24 cellular contexts compared by ENCODE assay signal in the genomic region with DNA sequence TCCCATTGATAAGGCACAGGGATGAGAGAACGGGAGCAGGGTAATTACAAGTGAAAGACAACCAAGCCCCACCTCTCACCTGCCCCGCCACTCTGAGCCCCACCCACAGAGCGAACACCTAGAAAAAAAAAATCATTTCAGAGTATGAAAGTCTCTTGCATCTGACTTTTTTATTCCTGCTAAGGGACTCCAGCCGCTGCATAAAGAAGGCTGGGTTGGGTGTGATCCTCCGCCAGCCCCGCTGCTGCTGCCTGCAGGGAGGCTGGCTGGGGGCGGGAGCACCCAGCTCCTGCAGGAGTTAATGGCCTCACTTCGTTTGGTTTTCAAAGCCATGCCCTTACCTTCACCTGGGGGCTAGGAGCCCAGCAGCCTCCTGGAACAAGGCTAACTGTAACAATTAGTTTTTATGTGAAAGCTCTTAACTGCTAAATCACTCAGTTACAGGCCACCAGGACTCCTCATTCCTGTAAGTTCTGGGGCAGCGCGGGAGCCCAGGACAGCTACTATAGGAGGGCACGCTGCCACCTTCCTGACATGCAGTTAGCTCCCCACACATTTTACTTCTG.
DNase-seq lines count a peak whose midpoint lies in the region; ATAC-seq and TF ChIP-seq lines count a peak whose summit lies in the region.
"Had no signal": no experiment of that assay in that cellular context is flagged by ENCODE, and none has a peak within 500 bp of the region (broad histone marks: within the 10 kb centered on the region; RNA-seq: fewer than 3 reads in every experiment).

No MANE protein-coding gene starts in this region.

- peak overlapping the region; percentile 15 for H3K9ac ChIP-seq in mesendoderm (ENCODE audit: low read length)

- H3K23ac ChIP-seq in mesendoderm (ENCODE audit: low read length), result no peak overlapping the region

- no peak for DNase-seq in activated naive CD8-positive, alpha-beta T cell treated with anti-CD3 and anti-CD28 coated beads, Interleukin-2, amount 50 U/mL, for 24 hours
- DNase-seq in hepatocyte (ENCODE audit: low spot score) (no peak), mesendoderm (no peak), Calu3 (no peak), AG20443 (ENCODE audit: low spot score) (no peak)
- DNase-seq: activated CD4-positive, alpha-beta T cell treated with anti-CD3 and anti-CD28 coated beads for 4 hours; activated effector memory CD4-positive, alpha-beta T cell treated with Interleukin-2 at 50 U/mL for 16 hours; activated naive CD8-positive, alpha-beta T cell treated with anti-CD3 and anti-CD28 coated beads, Interleukin-2, amount 10 ng/mL, durations not matched to agents 7 days and 5 days; CD4-positive, alpha-beta memory T cell; central memory CD4-positive, alpha-beta T cell; dermis blood vessel endothelial cell; gastrocnemius medialis; NCI-H1436 treated with DMSO at 0.1 percent for 48 hours; NCI-H2107; NCI-H510A treated with DMSO at 0.1 percent for 48 hours; stimulated activated CD4-positive, alpha-beta T cell treated with anti-CD3 and anti-CD28 coated beads, Interleukin-15, amount 100 ng/mL, for 24 hours had no signal

- no peaks in the 10 kb centered on the region for H3K9me2 ChIP-seq in hepatocyte (replicated peaks; ENCODE audit: insufficient read depth)

- H4K5ac ChIP-seq in mesendoderm (ENCODE audit: low read length), result no peak overlapping the region

- ATAC-seq in activated naive CD8-positive, alpha-beta T cell treated with anti-CD3 and anti-CD28 coated beads, Interleukin-2, amount 50 U/mL, for 24 hours, result no peak
- no peak for ATAC-seq in HG03520 (IDR thresholded peaks at IDR 0.05; ENCODE audit: unreplicated experiment)
- ATAC-seq in GM21526 (IDR thresholded peaks at IDR 0.05; ENCODE audit: low FRiP score, unreplicated experiment), result no peak
- ATAC-seq: SK-N-SH treated with all-trans-retinoic acid at 6 μM for 48 hours had no signal

- H3K4ac ChIP-seq in mesendoderm (ENCODE audit: low read depth, low read length), result no peak overlapping the region

- no peaks in the 10 kb centered on the region for H3K79me1 ChIP-seq in mesendoderm (ENCODE audit: low read length)

- H3K27ac Mint-ChIP-seq in activated naive CD8-positive, alpha-beta T cell, result no peak overlapping the region
- no peak overlapping the region for H3K27ac Mint-ChIP-seq in activated naive CD8-positive, alpha-beta T cell treated with anti-CD3 and anti-CD28 coated beads, Interleukin-2, amount 50 U/mL, for 24 hours
- no peak overlapping the region for H3K27ac Mint-ChIP-seq in Calu3 (ENCODE audit: unreplicated experiment)
- H3K27ac Mint-ChIP-seq: activated naive CD8-positive, alpha-beta T cell treated with anti-CD3 and anti-CD28 coated beads, Interleukin-2, amount 10 ng/mL, durations not matched to agents 7 days and 5 days; CD4-positive, alpha-beta memory T cell; stimulated activated naive CD8-positive, alpha-beta T cell treated with anti-CD3 and anti-CD28 coated beads, Interleukin-15, Interleukin-2, amounts not matched to agents 100 ng/mL and 50 ng/mL, for 24 hours; T-helper 2 cell treated with Interferon-gamma antibody and Interleukin-4, amounts not matched to agents 5 μg/mL and 100 μg/mL, for 36 hours had no signal

- no peaks in the 10 kb centered on the region for H3K27me3 Mint-ChIP-seq in activated naive CD8-positive, alpha-beta T cell
- H3K27me3 Mint-ChIP-seq in activated naive CD8-positive, alpha-beta T cell treated with anti-CD3 and anti-CD28 coated beads, Interleukin-2, amount 50 U/mL, for 24 hours, result peaks cover 3% of the 10 kb centered on the region
- H3K27me3 Mint-ChIP-seq in Calu3 (ENCODE audit: unreplicated experiment), result no peaks in the 10 kb centered on the region
- H3K27me3 Mint-ChIP-seq: stimulated activated naive CD8-positive, alpha-beta T cell treated with anti-CD3 and anti-CD28 coated beads, Interleukin-15, Interleukin-2, amounts not matched to agents 100 ng/mL and 50 ng/mL, for 24 hours had no signal

- H3K4me2 ChIP-seq in hepatocyte (peak overlapping the region; percentile 44), mesendoderm (ENCODE audit: low read length) (peak overlapping the region; percentile 18)

- H2AFZ ChIP-seq in hepatocyte, result no peak overlapping the region

- H3K18ac ChIP-seq in mesendoderm (ENCODE audit: low read length), result no peak overlapping the region

- no TSS peak for BruUV-seq in Calu3 (replicated peaks; lab: Mats Ljungman, UMichigan)

- intact Hi-C loops in Calu3 (cut with micrococcal nuclease; ENCODE audit: unreplicated experiment), result no loop called here

- H3K79me2 ChIP-seq in hepatocyte, result no peaks in the 10 kb centered on the region
- no peaks in the 10 kb centered on the region for H3K79me2 ChIP-seq in mesendoderm (ENCODE audit: control insufficient read depth, insufficient read depth, low read length)

- H2AK5ac ChIP-seq in mesendoderm (ENCODE audit: low read length), result no peak overlapping the region

- no peak overlapping the region for H2BK5ac ChIP-seq in mesendoderm (ENCODE audit: low read length)

- H3K36me3 ChIP-seq in hepatocyte (replicated peaks; ENCODE audit: insufficient read depth, low read depth) (no peaks in the 10 kb centered on the region), mesendoderm (ENCODE audit: control insufficient read depth, insufficient read depth, low read length) (no peaks in the 10 kb centered on the region)
- H3K36me3 ChIP-seq: gastrocnemius medialis, vagina had no signal

- no peak overlapping the region for H3K56ac ChIP-seq in mesendoderm (ENCODE audit: low read length)

- no peaks in the 10 kb centered on the region for H3K36me3 Mint-ChIP-seq in activated naive CD8-positive, alpha-beta T cell
- no peaks in the 10 kb centered on the region for H3K36me3 Mint-ChIP-seq in activated naive CD8-positive, alpha-beta T cell treated with anti-CD3 and anti-CD28 coated beads, Interleukin-2, amount 50 U/mL, for 24 hours (ENCODE audit: low read depth)
- H3K36me3 Mint-ChIP-seq in Calu3 (ENCODE audit: insufficient read depth, unreplicated experiment), result no peaks in the 10 kb centered on the region
- H3K36me3 Mint-ChIP-seq: activated naive CD8-positive, alpha-beta T cell treated with anti-CD3 and anti-CD28 coated beads, Interleukin-2, amount 10 ng/mL, durations not matched to agents 7 days and 5 days; CD4-positive, alpha-beta memory T cell had no signal

- no peak overlapping the region for H2BK15ac ChIP-seq in mesendoderm (replicated peaks; ENCODE audit: low read depth)

- TF ChIP-seq CTCF in hepatocyte (IDR thresholded peaks at IDR 0.05; ENCODE audit: poor library complexity), result no peak
- TF ChIP-seq CTCF in Calu3 (IDR thresholded peaks at IDR 0.05; ENCODE audit: unreplicated experiment), result no peak

- H3K27ac ChIP-seq in hepatocyte (no peak overlapping the region), mesendoderm (ENCODE audit: low read depth, low read length) (no peak overlapping the region)
- H3K27ac ChIP-seq: gastrocnemius medialis, vagina had no signal

- peak overlapping the region; percentile 30 for H3K4me3 Mint-ChIP-seq in activated naive CD8-positive, alpha-beta T cell
- no peak overlapping the region for H3K4me3 Mint-ChIP-seq in activated naive CD8-positive, alpha-beta T cell treated with anti-CD3 and anti-CD28 coated beads, Interleukin-2, amount 50 U/mL, for 24 hours
- H3K4me3 Mint-ChIP-seq in Calu3 (ENCODE audit: low read depth, unreplicated experiment), result no peak overlapping the region
- H3K4me3 Mint-ChIP-seq: activated naive CD8-positive, alpha-beta T cell treated with anti-CD3 and anti-CD28 coated beads, Interleukin-2, amount 10 ng/mL, durations not matched to agents 7 days and 5 days; stimulated activated naive CD8-positive, alpha-beta T cell treated with anti-CD3 and anti-CD28 coated beads, Interleukin-15, Interleukin-2, amounts not matched to agents 100 ng/mL and 50 ng/mL, for 24 hours; T-helper 2 cell treated with Interferon-gamma antibody and Interleukin-4, amounts not matched to agents 5 μg/mL and 100 μg/mL, for 36 hours had no signal

- H2BK120ac ChIP-seq in mesendoderm (ENCODE audit: low read depth, low read length), result no peak overlapping the region

- H4K20me1 ChIP-seq in hepatocyte (ENCODE audit: insufficient read depth, poor library complexity, severe bottlenecking), result no peaks in the 10 kb centered on the region

- H3K4me3 ChIP-seq in hepatocyte (no peak overlapping the region), mesendoderm (ENCODE audit: low read length) (no peak overlapping the region)
- H3K4me3 ChIP-seq: gastrocnemius medialis, lung, vagina had no signal

- H3K9me3 Mint-ChIP-seq in activated naive CD8-positive, alpha-beta T cell (ENCODE audit: low read depth), result no peaks in the 10 kb centered on the region
- H3K9me3 Mint-ChIP-seq in activated naive CD8-positive, alpha-beta T cell treated with anti-CD3 and anti-CD28 coated beads, Interleukin-2, amount 50 U/mL, for 24 hours, result no peaks in the 10 kb centered on the region
- H3K9me3 Mint-ChIP-seq in Calu3 (ENCODE audit: low read depth, unreplicated experiment), result no peaks in the 10 kb centered on the region
- H3K9me3 Mint-ChIP-seq: activated naive CD8-positive, alpha-beta T cell treated with anti-CD3 and anti-CD28 coated beads, Interleukin-2, amount 10 ng/mL, durations not matched to agents 7 days and 5 days; CD4-positive, alpha-beta memory T cell; stimulated activated naive CD8-positive, alpha-beta T cell treated with anti-CD3 and anti-CD28 coated beads, Interleukin-15, Interleukin-2, amounts not matched to agents 100 ng/mL and 50 ng/mL, for 24 hours; T-helper 2 cell treated with Interferon-gamma antibody and Interleukin-4, amounts not matched to agents 5 μg/mL and 100 μg/mL, for 36 hours had no signal

- WGBS in hepatocyte (ENCODE audit: low lambda C conversion rate, missing lambda C conversion rate), result 42% methylated on average over 11 of the region's 11 CpGs
- no CpG with 5 or more reads among the region's 11 CpGs for WGBS in mesendoderm (ENCODE audit: extremely low coverage, insufficient coverage, low lambda C conversion rate)

- peaks cover 11% of the 10 kb centered on the region for H3K4me1 ChIP-seq in hepatocyte (ENCODE audit: insufficient read depth)
- peaks cover 4% of the 10 kb centered on the region for H3K4me1 ChIP-seq in mesendoderm (ENCODE audit: control insufficient read depth, low read depth, low read length)

- H4K8ac ChIP-seq in mesendoderm (ENCODE audit: low read depth, low read length), result no peak overlapping the region

- CTCF ChIA-PET in Calu3 (lab: Charles Lee), result no interaction called here

- H3K4me1 Mint-ChIP-seq in activated naive CD8-positive, alpha-beta T cell (ENCODE audit: low read depth), result peaks cover 20% of the 10 kb centered on the region
- peaks cover 7% of the 10 kb centered on the region for H3K4me1 Mint-ChIP-seq in activated naive CD8-positive, alpha-beta T cell treated with anti-CD3 and anti-CD28 coated beads, Interleukin-2, amount 50 U/mL, for 24 hours
- H3K4me1 Mint-ChIP-seq in Calu3 (ENCODE audit: low read depth, unreplicated experiment), result no peaks in the 10 kb centered on the region

- H3K27me3 ChIP-seq in hepatocyte (no peaks in the 10 kb centered on the region), mesendoderm (ENCODE audit: insufficient read depth, low read length, poor library complexity) (no peaks in the 10 kb centered on the region)
- H3K27me3 ChIP-seq: gastrocnemius medialis, vagina had no signal

- no peaks in the 10 kb centered on the region for H3K9me3 ChIP-seq in hepatocyte (ENCODE audit: low read depth)
- H3K9me3 ChIP-seq: gastrocnemius medialis, vagina had no signal
